16 cellular contexts compared by ENCODE assay signal in genomic region chr9:13934411-13934810, GRCh38.
"Had no signal": no experiment of that assay in that cellular context is flagged by ENCODE, and none has a peak within 500 bp of the region (broad histone marks: within the 10 kb centered on the region; RNA-seq: fewer than 3 reads in every experiment).

No MANE protein-coding gene starts in this region.

- ATAC-seq: activated CD4-positive, alpha-beta T cell treated with anti-CD3 and anti-CD28 coated beads for 36 hours; heart right ventricle; left ventricle myocardium superior had no signal

- DNase-seq: activated CD4-positive, alpha-beta T cell treated with anti-CD3 and anti-CD28 coated beads for 36 hours; activated CD4-positive, alpha-beta T cell treated with anti-CD3 and anti-CD28 coated beads, Interleukin-2, amount 50 U/mL, for 48 hours; activated naive CD8-positive, alpha-beta T cell treated with anti-CD3 and anti-CD28 coated beads for 36 hours; amniotic stem cell; dermis blood vessel endothelial cell; effector memory CD4-positive, alpha-beta T cell; heart right ventricle; immature natural killer cell; kidney glomerular epithelial cell; left ventricle myocardium superior; occipital lobe; stimulated activated CD4-positive, alpha-beta T cell treated with anti-CD3 and anti-CD28 coated beads, Interleukin-12 subunit alpha, Interleukin-12 subunit beta, amount 100 ng/mL, for 4 hours; stimulated activated CD4-positive, alpha-beta T cell treated with anti-CD3 and anti-CD28 coated beads, Interleukin-1b, Interleukin-23, amount 100 ng/mL, for 48 hours; stimulated activated naive CD4-positive, alpha-beta T cell treated with Interleukin-2 at 50 U/mL for 16 hours; thyroid gland had no signal

- FAIRE-seq: endothelial cell of umbilical vein had no signal
